ENCODE assay signal across 18 cellular contexts in the genomic region with DNA sequence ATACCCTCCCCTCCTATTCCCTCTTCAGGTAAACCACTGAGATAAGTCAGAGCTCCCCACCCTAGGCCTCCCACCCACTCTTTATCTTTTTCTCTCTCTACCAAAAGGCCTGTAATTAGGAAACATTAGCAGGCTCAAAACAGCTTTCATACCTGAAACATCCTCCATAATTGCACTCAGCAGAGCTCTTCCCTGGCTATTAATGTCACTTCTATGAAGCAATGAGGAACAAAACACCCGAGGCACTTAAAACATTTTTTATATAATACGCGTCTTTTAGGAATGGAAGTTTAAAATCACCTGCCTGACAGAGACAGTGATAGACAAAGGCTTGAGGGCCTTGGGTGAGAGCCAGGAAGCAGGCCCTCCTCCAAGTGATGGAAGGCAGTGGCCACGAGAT.
"Had no signal": no experiment of that assay in that cellular context is flagged by ENCODE, and none has a peak within 500 bp of the region (broad histone marks: within the 10 kb centered on the region; RNA-seq: fewer than 3 reads in every experiment).

No MANE protein-coding gene starts in this region.

- H3K4me3 Mint-ChIP-seq: activated naive CD4-positive, alpha-beta T cell treated with anti-CD3 and anti-CD28 coated beads, Interleukin-2, amount 50 U/mL, for 24 hours; activated T-cell treated with anti-CD3 and anti-CD28 coated beads, Interleukin-2, amount 50 U/mL, for 72 hours; central memory CD8-positive, alpha-beta T cell; nephron progenitor cell; type B pancreatic cell had no signal

- H3K27ac Mint-ChIP-seq: activated naive CD4-positive, alpha-beta T cell treated with anti-CD3 and anti-CD28 coated beads, Interleukin-2, amount 50 U/mL, for 24 hours; activated T-cell treated with anti-CD3 and anti-CD28 coated beads, Interleukin-2, amount 50 U/mL, for 72 hours; nephron progenitor cell; type B pancreatic cell had no signal

- H3K36me3 Mint-ChIP-seq: activated naive CD4-positive, alpha-beta T cell treated with anti-CD3 and anti-CD28 coated beads, Interleukin-2, amount 50 U/mL, for 24 hours; type B pancreatic cell had no signal

- H3K4me1 Mint-ChIP-seq: activated naive CD4-positive, alpha-beta T cell treated with anti-CD3 and anti-CD28 coated beads, Interleukin-2, amount 50 U/mL, for 24 hours; central memory CD8-positive, alpha-beta T cell had no signal

- H3K9me3 Mint-ChIP-seq: activated naive CD4-positive, alpha-beta T cell treated with anti-CD3 and anti-CD28 coated beads, Interleukin-2, amount 50 U/mL, for 24 hours; activated T-cell treated with anti-CD3 and anti-CD28 coated beads, Interleukin-2, amount 50 U/mL, for 72 hours; central memory CD8-positive, alpha-beta T cell; nephron progenitor cell; type B pancreatic cell had no signal

- H3K27me3 Mint-ChIP-seq: central memory CD8-positive, alpha-beta T cell had no signal

- DNase-seq: activated CD4-positive, alpha-beta T cell treated with anti-CD3 and anti-CD28 coated beads, Interleukin-2, amount 50 U/mL, for 4 hours; activated effector memory CD4-positive, alpha-beta T cell treated with anti-CD3 and anti-CD28 coated beads, Interleukin-2, amount 50 U/mL, for 16 hours; activated T-cell treated with anti-CD3 and anti-CD28 coated beads, Interleukin-2, amount 50 U/mL, for 72 hours; gastrocnemius medialis; heart left ventricle; left lung; nephron progenitor cell; right cardiac atrium; small intestine; stimulated activated CD4-positive, alpha-beta T cell treated with anti-CD3 and anti-CD28 coated beads, Interleukin-15, amount 100 ng/mL, for 24 hours; stimulated activated CD4-positive, alpha-beta T cell treated with anti-CD3 and anti-CD28 coated beads, Interleukin-2, amount 100 ng/mL, for 48 hours; stomach had no signal

- H3K4me3 ChIP-seq: ascending aorta, coronary artery, gastrocnemius medialis, heart left ventricle, left lung, prostate gland, stomach had no signal
